ENCODE assay signal across 11 cellular contexts in genomic region chr10:113059001-113059780, GRCh38.
A peak's percentile ranks its signal among the peaks of the same experiment; 100 is the strongest.
DNase-seq lines count a peak whose midpoint lies in the region; ATAC-seq and TF ChIP-seq lines count a peak whose summit lies in the region.
"Had no signal": no experiment of that assay in that cellular context is flagged by ENCODE, and none has a peak within 500 bp of the region (broad histone marks: within the 10 kb centered on the region; RNA-seq: fewer than 3 reads in every experiment).

No MANE protein-coding gene starts in this region.

- H3K4me2 ChIP-seq in BLaER1 treated with 17β-estradiol and CSF1 and Interleukin-3, amounts not matched to agents 10 nM and 100 nM: peak overlapping the region; percentile 74 to 91 (median 84)
- H3K4me2 ChIP-seq in PC-9: no peak overlapping the region

- H3K9ac ChIP-seq in BLaER1 treated with 17β-estradiol and CSF1 and Interleukin-3, amounts not matched to agents 10 nM and 100 nM: peak overlapping the region in 9 of 11 experiments; percentile 8 to 74 (median 64); a peak in 9 of 22 replicates

- no peaks in the 10 kb centered on the region for H3F3A ChIP-seq in PC-9 (ENCODE audit: insufficient read depth, low read depth)

- no peaks in the 10 kb centered on the region for H3K27me3 ChIP-seq in BLaER1 treated with 17β-estradiol and CSF1 and Interleukin-3, amounts not matched to agents 10 nM and 100 nM
- no peaks in the 10 kb centered on the region for H3K27me3 ChIP-seq in PC-9 (ENCODE audit: insufficient read depth, low read depth)

- CTCF ChIA-PET in PC-9 (lab: Charles Lee): no interaction called here

- peak overlapping the region in 9 of 11 experiments; percentile 64 to 80 (median 73); a peak in 17 of 22 replicates for H3K27ac ChIP-seq in BLaER1 treated with 17β-estradiol and CSF1 and Interleukin-3, amounts not matched to agents 10 nM and 100 nM
- H3K27ac ChIP-seq in PC-9: no peak overlapping the region

- peak; percentile 51 for ATAC-seq in Right ventricle myocardium superior (ENCODE audit: poor library complexity)

- DNase-seq in amniotic stem cell (lab: John Stamatoyannopoulos, UW): peak; percentile 31
- no peak for DNase-seq in Right ventricle myocardium superior
- peak; percentile 85 for DNase-seq in putamen (ENCODE audit: low spot score)
- no peak for DNase-seq in PC-9
- DNase-seq in NCI-H2029 (lab: John Stamatoyannopoulos, UW): no peak
- no peak for DNase-seq in NCI-H82 (lab: John Stamatoyannopoulos, UW)
- DNase-seq in SKM-1 treated with dmso at 0.1 percent for 144 hours (lab: John Stamatoyannopoulos, UW; ENCODE audit: unreplicated experiment): no peak
- DNase-seq: activated T-cell treated with anti-CD3 and anti-CD28 coated beads, Interleukin-2, amount 50 U/mL, for 24 hours; DND-41; NCI-H187 treated with DMSO at 0.1 percent for 48 hours had no signal

- peaks cover 0 to 43% (median 14%) of the 10 kb centered on the region in 11 experiments; a peak in 10 of 22 replicates for H3K36me3 ChIP-seq in BLaER1 treated with 17β-estradiol and CSF1 and Interleukin-3, amounts not matched to agents 10 nM and 100 nM
- H3K36me3 ChIP-seq in PC-9 (ENCODE audit: low read depth): no peaks in the 10 kb centered on the region

- BruUV-seq in PC-9 (replicated peaks; lab: Mats Ljungman, UMichigan): no TSS peak

- intact Hi-C loops in Right ventricle myocardium superior (cut with DNase I) (loop anchor here (10.0 kb wide), 1 partner anchor 104 kb away; the partner anchor contains the start of gene TCF7L2), PC-9 (cut with micrococcal nuclease; ENCODE audit: unreplicated experiment) (no loop called here)

- H3K9me2 ChIP-seq in PC-9 (ENCODE audit: insufficient read depth): no peaks in the 10 kb centered on the region

- peaks cover 3% of the 10 kb centered on the region; the same call in 1 of the 2 replicates for H3K79me2 ChIP-seq in PC-9 (ENCODE audit: low read depth)

- H3K9me3 ChIP-seq in BLaER1 treated with 17β-estradiol and CSF1 and Interleukin-3, amounts not matched to agents 10 nM and 100 nM (replicated peaks in 1 of 11): no peaks in the 10 kb centered on the region
- H3K9me3 ChIP-seq in PC-9 (ENCODE audit: insufficient read depth, low read depth): no peaks in the 10 kb centered on the region

- no peak overlapping the region for H2AFZ ChIP-seq in PC-9

- H3K4me1 ChIP-seq in BLaER1 treated with 17β-estradiol and CSF1 and Interleukin-3, amounts not matched to agents 10 nM and 100 nM: peaks cover 45 to 72% (median 66%) of the 10 kb centered on the region in 10 experiments
- H3K4me1 ChIP-seq in PC-9 (replicated peaks; ENCODE audit: insufficient read depth): peaks cover 11% of the 10 kb centered on the region

- no peak for TF ChIP-seq CTCF in PC-9 (conservative IDR thresholded peaks at IDR 0.05)

- H3K4me3 ChIP-seq in BLaER1 treated with 17β-estradiol and CSF1 and Interleukin-3, amounts not matched to agents 10 nM and 100 nM: no peak overlapping the region; a peak in 2 of 20 replicates
- no peak overlapping the region for H3K4me3 ChIP-seq in PC-9

- peaks cover 0 to 49% (median 19%) of the 10 kb centered on the region in 11 experiments; a peak in 10 of 22 replicates for H4K20me1 ChIP-seq in BLaER1 treated with 17β-estradiol and CSF1 and Interleukin-3, amounts not matched to agents 10 nM and 100 nM
- no peaks in the 10 kb centered on the region for H4K20me1 ChIP-seq in PC-9 (ENCODE audit: insufficient read depth)

- POLR2A ChIA-PET in PC-9 (lab: Charles Lee; ENCODE audit: unreplicated experiment): no interaction called here

Comparison
In these comparisons a context has a peak if more than half of its experiments do, and no peak if none do; other contexts are left out.
1. DNase-seq: peak in amniotic stem cell (single experiment) and putamen (single experiment); none in Right ventricle myocardium superior (single experiment), PC-9 (0 of 2), NCI-H2029 (single experiment), NCI-H82 (single experiment) and SKM-1 treated with dmso at 0.1 percent for 144 hours (single experiment).